ENCODE assay signal across 8 cellular contexts in genomic region chr19:55301459-55302331, GRCh38. TPM values are rescaled to one million over a fixed set of nuclear protein-coding genes. Genes with fewer than 3 reads are reported as not detected.
DNase-seq lines count a peak whose midpoint lies in the region; ATAC-seq and TF ChIP-seq lines count a peak whose summit lies in the region.

No MANE protein-coding gene starts in this region.

- no peaks in the 10 kb centered on the region for H3K36me3 ChIP-seq in psoas muscle (ENCODE audit: insufficient read depth in 1 of 2, low read depth in 1 of 2)

- H3K9me3 Mint-ChIP-seq in activated naive CD8-positive, alpha-beta T cell treated with anti-CD3 and anti-CD28 coated beads for 36 hours, result no peaks in the 10 kb centered on the region

- peaks cover 5% of the 10 kb centered on the region for H3K36me3 Mint-ChIP-seq in activated naive CD8-positive, alpha-beta T cell treated with anti-CD3 and anti-CD28 coated beads for 36 hours

- no peak overlapping the region for H3K27ac ChIP-seq in psoas muscle

- H3K9me3 ChIP-seq in psoas muscle, result no peaks in the 10 kb centered on the region

- no peaks in the 10 kb centered on the region for H3K4me1 ChIP-seq in psoas muscle

- DNase-seq in COR-L47 (lab: John Stamatoyannopoulos, UW) (peak; percentile 65), M059J (ENCODE audit: low read depth) (peak; percentile 73), SKM-1 treated with dmso at 0.1 percent for 144 hours (lab: John Stamatoyannopoulos, UW; ENCODE audit: unreplicated experiment) (peak; percentile 42), cardiac septum (ENCODE audit: low spot score) (peak; percentile 94), psoas muscle (peak; percentile 88 to 93), ureter (ENCODE audit: low spot score) (peak; percentile 86)
- DNase-seq in activated naive CD8-positive, alpha-beta T cell treated with anti-CD3 and anti-CD28 coated beads for 36 hours, result peak; percentile 93

- H3K27me3 ChIP-seq in psoas muscle (ENCODE audit: insufficient read depth in 3 of 3, low read length in 2 of 3), result no peaks in the 10 kb centered on the region

- ATAC-seq in GM21619 (IDR thresholded peaks at IDR 0.05; ENCODE audit: unreplicated experiment) (peak; percentile 53), psoas muscle (peak; percentile 86 to 91 (median 90))

- WGBS in psoas muscle, 3 donors, result 11 to 13% (median 12%) methylated on average over 42 of the region's 42 CpGs

- intact Hi-C loops in cardiac septum (cut with DNase I), result loop anchor here (2.0 to 10.0 kb wide), 2 partner anchors 83 to 113 kb away; partner anchors contain the start of genes RPL28 and TMEM238
- intact Hi-C loops in psoas muscle (cut with DNase I), result loop anchor here (5.0 kb wide), 4 partner anchors 36 to 156 kb away; partner anchors contain the start of genes KMT5C (in 2 of the 2) and TMEM238 (in 2 of the 2)

- H3K4me3 ChIP-seq in psoas muscle, result peak overlapping the region; percentile 65

- peaks cover 4% of the 10 kb centered on the region for H3K4me1 Mint-ChIP-seq in activated naive CD8-positive, alpha-beta T cell treated with anti-CD3 and anti-CD28 coated beads for 36 hours

- H3K27me3 Mint-ChIP-seq in activated naive CD8-positive, alpha-beta T cell treated with anti-CD3 and anti-CD28 coated beads for 36 hours, result no peaks in the 10 kb centered on the region

- peak overlapping the region; percentile 82 for H3K4me3 Mint-ChIP-seq in activated naive CD8-positive, alpha-beta T cell treated with anti-CD3 and anti-CD28 coated beads for 36 hours

- H3K27ac Mint-ChIP-seq in activated naive CD8-positive, alpha-beta T cell treated with anti-CD3 and anti-CD28 coated beads for 36 hours, result peak overlapping the region; percentile 87

- peak; percentile 95 for TF ChIP-seq CTCF in psoas muscle (IDR thresholded peaks at IDR 0.05)

RNA-seq across cellular contexts. Expression of gene BRSK1, which starts 17.9 kb away (rescaled TPM):
- 0.17 and 2.7 TPM in 2 replicates for total RNA-seq in M059J (2014; rRNA removed; shearing (Covaris generic))
- total RNA-seq in activated naive CD8-positive, alpha-beta T cell treated with anti-CD3 and anti-CD28 coated beads for 36 hours, result 1 to 10 TPM; 5.6 to 6.4 TPM
- total RNA-seq in cardiac septum (8.8 TPM), psoas muscle (1 to 10 TPM in 2 of 4 donors, under 1 TPM in 2; 0.77 to 1.1 (median 0.92) TPM), ureter (10.6 TPM)
- polyA plus RNA-seq in psoas muscle, result under 1 TPM; 0.14 to 0.64 (median 0.53) TPM

RNA-seq across cellular contexts. Expression of gene HSPBP1, which starts 21.8 kb away (rescaled TPM):
- total RNA-seq in M059J (2014; rRNA removed; shearing (Covaris generic)), result 25.5 and 37.2 TPM in 2 replicates
- 10 to 100 TPM; 68.0 to 69.7 TPM for total RNA-seq in activated naive CD8-positive, alpha-beta T cell treated with anti-CD3 and anti-CD28 coated beads for 36 hours
- total RNA-seq in cardiac septum (24.6 TPM), psoas muscle (10 to 100 TPM; 23.0 to 34.0 (median 28.6) TPM), ureter (31.2 TPM)
- polyA plus RNA-seq in psoas muscle, result 10 to 100 TPM; 41.8 to 98.2 (median 65.6) TPM

RNA-seq across cellular contexts. Expression of gene TMEM150B, which starts 23.4 kb away (rescaled TPM):
- not detected in 2 replicates for total RNA-seq in M059J (2014; rRNA removed; shearing (Covaris generic))
- not detected for total RNA-seq in activated naive CD8-positive, alpha-beta T cell treated with anti-CD3 and anti-CD28 coated beads for 36 hours
- total RNA-seq in cardiac septum, result 0.62 TPM
- 1 to 10 TPM in 1 of 4 donors, under 1 TPM in 3; 0.38 to 1.1 (median 0.57) TPM for total RNA-seq in psoas muscle
- polyA plus RNA-seq in psoas muscle, result under 1 TPM; 0.08 to 0.30 (median 0.23) TPM
- 1.9 TPM for total RNA-seq in ureter

RNA-seq across cellular contexts. Expression of gene KMT5C, which starts 38.0 kb away (rescaled TPM):
- 5.2 and 10.0 TPM in 2 replicates for total RNA-seq in M059J (2014; rRNA removed; shearing (Covaris generic))
- 10 to 100 TPM; 14.9 to 15.4 TPM for total RNA-seq in activated naive CD8-positive, alpha-beta T cell treated with anti-CD3 and anti-CD28 coated beads for 36 hours
- total RNA-seq in cardiac septum (6.1 TPM), psoas muscle (1 to 10 TPM; 3.9 to 5.7 (median 4.6) TPM), ureter (12.0 TPM)
- polyA plus RNA-seq in psoas muscle, result 1 to 10 TPM; 1.8 to 2.6 (median 2.4) TPM

RNA-seq across cellular contexts. Expression of gene PPP6R1, which starts 42.9 kb away (rescaled TPM):
- 23.9 and 48.8 TPM in 2 replicates for total RNA-seq in M059J (2014; rRNA removed; shearing (Covaris generic))
- total RNA-seq in activated naive CD8-positive, alpha-beta T cell treated with anti-CD3 and anti-CD28 coated beads for 36 hours, result 100 to 1,000 TPM; 226 to 227 TPM
- total RNA-seq in cardiac septum (43.0 TPM), psoas muscle (10 to 100 TPM; 38.1 to 51.8 (median 43.9) TPM), ureter (65.1 TPM)
- polyA plus RNA-seq in psoas muscle, result 10 to 100 TPM; 27.9 to 72.3 (median 50.0) TPM

Comparison
In these comparisons a context has a peak if more than half of its experiments do, and no peak if none do; other contexts are left out.
1. DNase-seq: peak in every context shown above with its lines; median percentile 94 in cardiac septum; 93 in activated naive CD8-positive, alpha-beta T cell treated with anti-CD3 and anti-CD28 coated beads for 36 hours; 90 in psoas muscle; 86 in ureter; 73 in M059J; 65 in COR-L47; 42 in SKM-1 treated with dmso at 0.1 percent for 144 hours.